Comparison of ENCODE assay signal across 8 cellular contexts in genomic region chr6:37169458-37170272, GRCh38. TPM values are rescaled to one million over a fixed set of nuclear protein-coding genes. Genes with fewer than 3 reads are reported as not detected.
DNase-seq lines count a peak whose midpoint lies in the region; ATAC-seq and TF ChIP-seq lines count a peak whose summit lies in the region.

Gene PIM1 (plus strand): TSS chr6:37170152. CDS start chr6:37170576, 424 bp downstream.

- DNase-seq in GM12865 (ENCODE audit: low read depth) (peak; percentile 99), NCI-H1436 treated with DMSO at 0.1 percent for 48 hours (lab: John Stamatoyannopoulos, UW) (peak; percentile 71), T-helper 1 cell (peak; percentile 98 to 100 (median 99)), adrenal gland (peak; percentile 99 to 100 (median 99)), heart right ventricle (peak; percentile 99 to 100), posterior cingulate gyrus (peak; percentile 97 to 100 (median 99)), type B pancreatic cell (ENCODE audit: extremely low spot score, unreplicated experiment) (peak; percentile 97)

- intact Hi-C loops in adrenal gland (cut with DNase I) (loop anchor here (5.0 to 10.0 kb wide), 2 partner anchors 112 to 145 kb away; no protein-coding TSS in a partner anchor), heart right ventricle (cut with DNase I) (loop anchor here in 8 of 10 donors (1.0 to 10.0 kb wide), 13 partner anchors 32 to 282 kb away; partner anchors contain the start of gene C6orf89 (in 2 of the 8)), posterior cingulate gyrus (cut with DNase I) (loop anchor here (5.0 to 10.0 kb wide), 2 partner anchors 285 to 402 kb away; partner anchors contain the start of gene C6orf89)

- H3K36me3 ChIP-seq in adrenal gland (replicated peaks in 1 of 2) (peaks cover 0 to 27% of the 10 kb centered on the region in 2 donors), heart right ventricle (peaks cover 0 to 39% (median 19%) of the 10 kb centered on the region in 9 donors)

- peak; percentile 82 for ATAC-seq in HG02798 (IDR thresholded peaks at IDR 0.05; ENCODE audit: poor library complexity, unreplicated experiment)
- ATAC-seq in heart right ventricle: peak; percentile 92 to 97 (median 94)

- peaks cover 21 to 27% of the 10 kb centered on the region in 2 donors for H3K4me1 ChIP-seq in adrenal gland (replicated peaks in 1 of 2)
- H3K4me1 ChIP-seq in heart right ventricle: peaks cover 0 to 45% (median 30%) of the 10 kb centered on the region in 9 donors

- peak within 1 kb of the TSS; percentile 98 for H3K27ac Mint-ChIP-seq in type B pancreatic cell

- peak within 1 kb of the TSS; percentile 88 to 98 (median 95) for H3K27ac ChIP-seq in adrenal gland
- peak within 1 kb of the TSS; percentile 75 to 97 (median 92) for H3K27ac ChIP-seq in heart right ventricle

- H3K36me3 Mint-ChIP-seq in type B pancreatic cell: peaks cover 17% of the 10 kb centered on the region

- peaks cover 26% of the 10 kb centered on the region for H3K4me1 Mint-ChIP-seq in type B pancreatic cell (ENCODE audit: unreplicated experiment)

- no peak for TF ChIP-seq CTCF in GM12865 (IDR thresholded peaks at IDR 0.05; ENCODE audit: insufficient read depth, low read depth, low read length, missing control alignments)
- no peak for TF ChIP-seq CTCF in adrenal gland (IDR thresholded peaks at IDR 0.05)
- TF ChIP-seq CTCF in heart right ventricle (IDR thresholded peaks at IDR 0.05): no peak
- TF ChIP-seq CTCF in type B pancreatic cell (conservative IDR thresholded peaks at IDR 0.05): no peak

- H3K27me3 Mint-ChIP-seq in type B pancreatic cell: no peaks in the 10 kb centered on the region

- no peaks in the 10 kb centered on the region for H3K27me3 ChIP-seq in adrenal gland
- H3K27me3 ChIP-seq in heart right ventricle: no peaks in the 10 kb centered on the region

- H3K9me3 ChIP-seq in adrenal gland (replicated peaks in 1 of 3) (no peaks in the 10 kb centered on the region), heart right ventricle (no peaks in the 10 kb centered on the region)

- H3K9me3 Mint-ChIP-seq in type B pancreatic cell: no peaks in the 10 kb centered on the region

- peak within 1 kb of the TSS; percentile 95 for H3K4me3 Mint-ChIP-seq in type B pancreatic cell

- H3K4me3 ChIP-seq in GM12865 (ENCODE audit: low read depth, low read length) (peak within 1 kb of the TSS; percentile 92), adrenal gland (peak within 1 kb of the TSS; percentile 79 to 96 (median 88)), heart right ventricle (peak within 1 kb of the TSS; percentile 74 to 96 (median 92))

- peak; percentile 77 to 93 for TF ChIP-seq POLR2A in adrenal gland (IDR thresholded peaks at IDR 0.05)

- WGBS in adrenal gland, 4 donors: 0 to 1% (median 0%) methylated on average over 7 to 95 of the region's 95 CpGs
- 0 to 1% methylated on average over 84 to 87 of the region's 95 CpGs for WGBS in heart right ventricle, 2 donors

RNA-seq across cellular contexts. Expression of gene PIM1, which starts in this region (rescaled TPM):
- total RNA-seq in adrenal gland: 10 to 100 TPM in 7 of 8 donors, 1 to 10 TPM in 1; 2.8 to 36.6 (median 21.4) TPM
- 10 to 100 TPM; 10.6 to 31.2 (median 12.3) TPM for polyA plus RNA-seq in adrenal gland
- total RNA-seq in heart right ventricle: 100 to 1,000 TPM in 1 of 10 donors, 10 to 100 TPM in 7, 1 to 10 TPM in 2; 9.2 to 106 (median 18.0) TPM
- 10 to 100 TPM in 1 of 2 donors, 1 to 10 TPM in 1; 9.4 to 10.8 TPM for polyA plus RNA-seq in heart right ventricle
- 41.5 and 74.2 TPM in 2 replicates for total RNA-seq in type B pancreatic cell (ENCODE audit: low replicate concordance)

Comparison
In these comparisons a context has a peak if more than half of its experiments do, and no peak if none do; other contexts are left out.
1. Peak in every context shown above with its lines: DNase-seq, ATAC-seq, H3K4me3 ChIP-seq and H3K27ac ChIP-seq.